ENCODE assay signal across 8 cellular contexts in the genomic region with DNA sequence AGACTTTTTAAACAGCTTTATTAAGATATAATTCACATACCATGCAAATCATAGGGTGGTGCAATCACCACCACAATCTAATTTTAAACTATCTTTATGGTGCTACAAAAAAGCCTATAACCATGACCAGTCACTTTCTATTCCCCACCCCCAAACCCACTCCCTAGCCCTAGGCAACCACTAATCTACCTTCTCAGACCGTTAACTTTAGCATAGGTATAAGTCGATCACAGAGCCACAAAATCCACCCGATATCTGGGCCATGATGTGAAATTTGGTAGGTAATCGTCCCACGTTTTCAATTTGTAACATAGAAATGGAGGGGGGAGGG. TPM values are rescaled to one million over a fixed set of nuclear protein-coding genes. Genes with fewer than 3 reads are reported as not detected.
A peak's percentile ranks its signal among the peaks of the same experiment; 100 is the strongest.
DNase-seq lines count a peak whose midpoint lies in the region; ATAC-seq lines count a peak whose summit lies in the region.

No MANE protein-coding gene starts in this region.

- no peaks in the 10 kb centered on the region for H3K27me3 Mint-ChIP-seq in activated naive CD8-positive, alpha-beta T cell treated with anti-CD3 and anti-CD28 coated beads, Interleukin-2, amount 10 ng/mL, durations not matched to agents 7 days and 5 days

- peaks cover 22% of the 10 kb centered on the region for H3K36me3 Mint-ChIP-seq in activated naive CD8-positive, alpha-beta T cell treated with anti-CD3 and anti-CD28 coated beads, Interleukin-2, amount 10 ng/mL, durations not matched to agents 7 days and 5 days

- H3K27ac ChIP-seq in layer of hippocampus (ENCODE audit: low read depth, low read length) (peak overlapping the region; percentile 80), thymus (ENCODE audit: low read depth) (peak overlapping the region; percentile 85)

- peak overlapping the region; percentile 98 for H3K4me3 Mint-ChIP-seq in activated naive CD8-positive, alpha-beta T cell treated with anti-CD3 and anti-CD28 coated beads, Interleukin-2, amount 10 ng/mL, durations not matched to agents 7 days and 5 days

- H3K4me1 ChIP-seq in thymus (ENCODE audit: control insufficient read depth, insufficient read depth, low read length): peaks cover 11% of the 10 kb centered on the region

- POLR2A ChIA-PET in activated naive CD8-positive, alpha-beta T cell treated with anti-CD3 and anti-CD28 coated beads, Interleukin-2, amount 10 ng/mL, durations not matched to agents 7 days and 5 days (lab: Charles Lee): no interaction called here

- ATAC-seq in GM19351 (IDR thresholded peaks at IDR 0.05; ENCODE audit: unreplicated experiment) (peak; percentile 20), HG03342 (IDR thresholded peaks at IDR 0.05; ENCODE audit: unreplicated experiment) (peak; percentile 23), HG03108 (IDR thresholded peaks at IDR 0.05; ENCODE audit: unreplicated experiment) (no peak)
- no peak for ATAC-seq in activated naive CD8-positive, alpha-beta T cell treated with anti-CD3 and anti-CD28 coated beads, Interleukin-2, amount 10 ng/mL, durations not matched to agents 7 days and 5 days (ENCODE audit: low read depth)

- H3K27ac Mint-ChIP-seq in activated naive CD8-positive, alpha-beta T cell treated with anti-CD3 and anti-CD28 coated beads, Interleukin-2, amount 10 ng/mL, durations not matched to agents 7 days and 5 days: peak overlapping the region; percentile 99

- peaks cover 23% of the 10 kb centered on the region for H3K4me1 Mint-ChIP-seq in activated naive CD8-positive, alpha-beta T cell treated with anti-CD3 and anti-CD28 coated beads, Interleukin-2, amount 10 ng/mL, durations not matched to agents 7 days and 5 days

- H3K27me3 ChIP-seq in layer of hippocampus (ENCODE audit: control insufficient read depth, insufficient read depth, low read length) (no peaks in the 10 kb centered on the region), thymus (ENCODE audit: control insufficient read depth, insufficient read depth) (no peaks in the 10 kb centered on the region)

- under 1% methylated on average over 5 of the region's 5 CpGs for WGBS in thymus

- H3K36me3 ChIP-seq in thymus (ENCODE audit: control insufficient read depth, insufficient read depth): peaks cover 23% of the 10 kb centered on the region

- H3K4me3 ChIP-seq in thymus (ENCODE audit: low read length): peak overlapping the region; percentile 62

- H3K9me3 Mint-ChIP-seq in activated naive CD8-positive, alpha-beta T cell treated with anti-CD3 and anti-CD28 coated beads, Interleukin-2, amount 10 ng/mL, durations not matched to agents 7 days and 5 days: no peaks in the 10 kb centered on the region

- DNase-seq in activated naive CD8-positive, alpha-beta T cell treated with anti-CD3 and anti-CD28 coated beads, Interleukin-2, amount 10 ng/mL, durations not matched to agents 7 days and 5 days: no peak
- DNase-seq in NCI-H2029 treated with DMSO at 0.1 percent for 48 hours (lab: John Stamatoyannopoulos, UW) (no peak), germinal center (ENCODE audit: low spot score) (no peak)

- H3K9me3 ChIP-seq in thymus (ENCODE audit: control insufficient read depth): no peaks in the 10 kb centered on the region

RNA-seq across cellular contexts. Expression of gene POM121, which starts 0.5 kb away (rescaled TPM):
- total RNA-seq in activated naive CD8-positive, alpha-beta T cell treated with anti-CD3 and anti-CD28 coated beads, Interleukin-2, amount 10 ng/mL, durations not matched to agents 7 days and 5 days: 10 to 100 TPM; 58.2 to 60.9 TPM
- polyA plus RNA-seq in thymus: 14.4 TPM

RNA-seq across cellular contexts. Expression of gene TRIM74, which starts 44.9 kb away (rescaled TPM):
- 1 to 10 TPM; 1.6 to 2.5 TPM for total RNA-seq in activated naive CD8-positive, alpha-beta T cell treated with anti-CD3 and anti-CD28 coated beads, Interleukin-2, amount 10 ng/mL, durations not matched to agents 7 days and 5 days
- 3.2 TPM for polyA plus RNA-seq in thymus

Comparison
In these comparisons a context has a peak if more than half of its experiments do, and no peak if none do; other contexts are left out.
1. ATAC-seq: peak in GM19351 (single experiment) and HG03342 (single experiment); none in activated naive CD8-positive, alpha-beta T cell treated with anti-CD3 and anti-CD28 coated beads, Interleukin-2, amount 10 ng/mL, durations not matched to agents 7 days and 5 days (single experiment) and HG03108 (single experiment).